In the genomic region with DNA sequence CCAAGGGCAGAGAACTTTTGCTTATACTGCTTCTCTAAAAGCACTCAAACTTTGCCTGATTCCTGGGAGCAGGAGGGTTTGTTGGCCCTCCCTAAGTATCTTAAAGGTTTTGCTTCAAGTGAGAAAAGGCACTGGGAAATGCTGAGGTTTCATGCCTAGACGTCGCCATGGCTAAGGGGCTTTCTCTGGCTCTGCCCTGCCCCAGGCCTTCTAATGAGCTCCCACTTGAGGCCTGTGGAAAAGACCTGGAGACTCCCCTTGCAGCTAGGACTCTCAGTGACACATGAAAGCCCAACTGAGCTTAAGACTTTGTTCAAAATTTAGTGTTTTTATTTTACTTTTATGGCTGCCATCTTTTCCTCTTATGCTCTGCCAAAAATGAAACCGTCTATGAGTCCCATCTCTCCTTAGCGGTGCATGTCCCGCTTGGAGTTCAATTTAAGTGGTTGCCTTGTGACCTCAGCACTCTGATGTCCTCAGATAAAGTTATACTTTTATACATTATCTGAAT, we compare ENCODE assay signal across 24 cellular contexts. TPM values are rescaled to one million over a fixed set of nuclear protein-coding genes. Genes with fewer than 3 reads are reported as not detected.
A peak's percentile ranks its signal among the peaks of the same experiment; 100 is the strongest.
DNase-seq lines count a peak whose midpoint lies in the region; ATAC-seq, FAIRE-seq and TF ChIP-seq lines count a peak whose summit lies in the region.
"Had no signal": no experiment of that assay in that cellular context is flagged by ENCODE, and none has a peak within 500 bp of the region (broad histone marks: within the 10 kb centered on the region; RNA-seq: fewer than 3 reads in every experiment).

No MANE protein-coding gene starts in this region.

- no peaks in the 10 kb centered on the region for H3K9me1 ChIP-seq in K562 (ENCODE audit: control insufficient read depth, insufficient read depth, low read length)

- no peak overlapping the region for H4K8ac ChIP-seq in mesendoderm (ENCODE audit: low read depth, low read length)

- CTCF ChIA-PET in activated CD4-positive, alpha-beta T cell treated with anti-CD3 and anti-CD28 coated beads, Interleukin-2, amount 10 ng/mL, durations not matched to agents 7 days and 5 days (lab: Charles Lee), result interaction anchor here (1.3 kb wide), 1 partner anchor 12 kb away, joined by 3 read pairs; no protein-coding TSS in a partner anchor
- CTCF ChIA-PET in T-cell (lab: Charles Lee), result interaction anchor here in 1 of 2 donors (0.6 to 1.4 kb wide), 2 partner anchors 168 to 319 kb away, joined by 3 to 7 read pairs; no protein-coding TSS in a partner anchor
- CTCF ChIA-PET in K562 (lab: Yijun Ruan, JAX; ENCODE audit: low intra/inter-chr PET ratio), result no interaction called here

- H3K27me3 ChIP-seq in K562 (ENCODE audit: control insufficient read depth in 2 of 2, insufficient read depth in 2 of 2, low read length in 2 of 2) (no peaks in the 10 kb centered on the region), spleen (replicated peaks in 1 of 7) (no peaks in the 10 kb centered on the region), mesendoderm (ENCODE audit: insufficient read depth, low read length, poor library complexity) (no peaks in the 10 kb centered on the region)
- H3K27me3 ChIP-seq: ovary, upper lobe of right lung had no signal

- ATAC-seq in T-cell (replicated peaks in 1 of 4) (peak; percentile 6 to 32 (median 12)), K562 (no peak), GM18519 (IDR thresholded peaks at IDR 0.05; ENCODE audit: low FRiP score, unreplicated experiment) (no peak)
- ATAC-seq: right cardiac atrium had no signal

- no peak for FAIRE-seq in K562 (lab: Jason Lieb, UNC)
- FAIRE-seq: bronchial epithelial cell, endothelial cell of umbilical vein had no signal

- no peak for TF ChIP-seq RAD21 in K562 (CRISPR knock-in tag; conservative IDR thresholded peaks at IDR 0.05 in 1 of 2, IDR thresholded peaks at IDR 0.05 in 1 of 2)

- no peaks in the 10 kb centered on the region for H3K9me3 ChIP-seq in K562 (replicated peaks; ENCODE audit: control insufficient read depth, insufficient read depth, low read depth, low read length)
- peaks cover 0 to 11% (median 2%) of the 10 kb centered on the region in 8 donors for H3K9me3 ChIP-seq in spleen
- H3K9me3 ChIP-seq: ovary, upper lobe of right lung had no signal

- BruUV-seq in K562 (replicated peaks; lab: Mats Ljungman, UMichigan), result no TSS peak

- POLR2A ChIA-PET in activated CD4-positive, alpha-beta T cell treated with anti-CD3 and anti-CD28 coated beads, Interleukin-2, amount 10 ng/mL, durations not matched to agents 7 days and 5 days (lab: Charles Lee), result no interaction called here
- POLR2A ChIA-PET in T-cell (lab: Charles Lee), result interaction anchor here in 1 of 2 donors (1.4 to 1.7 kb wide), 2 partner anchors 160 to 342 kb away, joined by 7 to 14 read pairs; a partner anchor contains a TSS
- POLR2A ChIA-PET in K562 (lab: Yijun Ruan, JAX), result no interaction called here

- H3K79me1 ChIP-seq in mesendoderm (ENCODE audit: low read length), result no peaks in the 10 kb centered on the region

- in situ Hi-C loops in K562 (cut with MboI), result no loop called here

- 17% methylated on average over 5 of the region's 5 CpGs for WGBS in K562 (ENCODE audit: insufficient coverage, low coverage, missing lambda C conversion rate)
- WGBS in spleen, 5 donors, result 68 to 86% (median 81%) methylated on average over 5 of the region's 5 CpGs
- no CpG with 5 or more reads among the region's 5 CpGs for WGBS in mesendoderm (ENCODE audit: extremely low coverage, insufficient coverage, low lambda C conversion rate)

- H3K4me2 ChIP-seq in K562 (ENCODE audit: insufficient read depth, low read length) (no peak overlapping the region), mesendoderm (ENCODE audit: low read length) (no peak overlapping the region)

- no peak overlapping the region for H3K18ac ChIP-seq in mesendoderm (ENCODE audit: low read length)

- H3K9me3 Mint-ChIP-seq in activated CD4-positive, alpha-beta T cell treated with anti-CD3 and anti-CD28 coated beads, Interleukin-2, amount 10 ng/mL, durations not matched to agents 7 days and 5 days, result peaks cover 11% of the 10 kb centered on the region
- H3K9me3 Mint-ChIP-seq in T-cell, result peaks cover 0 to 7% (median 7%) of the 10 kb centered on the region in 3 donors
- H3K9me3 Mint-ChIP-seq: T-helper 1 cell treated with Interleukin-12 subunit alpha and Interleukin-12 subunit beta and Interleukin-4 antibody, amounts not matched to agents 30 μg/mL and 1 μg/mL, for 36 hours had no signal

- H2AK5ac ChIP-seq in mesendoderm (ENCODE audit: low read length), result no peak overlapping the region

- H3K36me3 Mint-ChIP-seq in activated CD4-positive, alpha-beta T cell treated with anti-CD3 and anti-CD28 coated beads, Interleukin-2, amount 10 ng/mL, durations not matched to agents 7 days and 5 days (ENCODE audit: low read depth), result peaks cover 3% of the 10 kb centered on the region
- no peaks in the 10 kb centered on the region for H3K36me3 Mint-ChIP-seq in T-cell
- H3K36me3 Mint-ChIP-seq: memory B cell had no signal

- no peaks in the 10 kb centered on the region for H4K20me1 ChIP-seq in K562 (replicated peaks; ENCODE audit: control insufficient read depth, insufficient read depth, low read length)

- no peaks in the 10 kb centered on the region for H3K79me2 ChIP-seq in K562 (ENCODE audit: control insufficient read depth, insufficient read depth, low read length)
- no peaks in the 10 kb centered on the region for H3K79me2 ChIP-seq in mesendoderm (ENCODE audit: control insufficient read depth, insufficient read depth, low read length)

- peak overlapping the region; percentile 29 for H3K4me3 Mint-ChIP-seq in activated CD4-positive, alpha-beta T cell treated with anti-CD3 and anti-CD28 coated beads, Interleukin-2, amount 10 ng/mL, durations not matched to agents 7 days and 5 days
- peak overlapping the region; percentile 69 to 73 (median 72) for H3K4me3 Mint-ChIP-seq in T-cell
- H3K4me3 Mint-ChIP-seq: memory B cell; T-helper 1 cell treated with Interleukin-12 subunit alpha and Interleukin-12 subunit beta and Interleukin-4 antibody, amounts not matched to agents 30 μg/mL and 1 μg/mL, for 36 hours had no signal

- TF ChIP-seq POLR2A in K562 (conservative IDR thresholded peaks at IDR 0.05) (no peak), spleen (IDR thresholded peaks at IDR 0.05) (no peak)

- H2BK15ac ChIP-seq in mesendoderm (replicated peaks; ENCODE audit: low read depth), result no peak overlapping the region

- H3K23ac ChIP-seq in mesendoderm (ENCODE audit: low read length), result no peak overlapping the region

- H3K27ac Mint-ChIP-seq in activated CD4-positive, alpha-beta T cell treated with anti-CD3 and anti-CD28 coated beads, Interleukin-2, amount 10 ng/mL, durations not matched to agents 7 days and 5 days, result peak overlapping the region; percentile 77
- H3K27ac Mint-ChIP-seq in T-cell, result peak overlapping the region; percentile 91 to 92
- H3K27ac Mint-ChIP-seq: IgD-negative memory B cell; memory B cell; T-helper 1 cell treated with Interleukin-12 subunit alpha and Interleukin-12 subunit beta and Interleukin-4 antibody, amounts not matched to agents 30 μg/mL and 1 μg/mL, for 36 hours had no signal

- no peak for DNase-seq in activated CD4-positive, alpha-beta T cell treated with anti-CD3 and anti-CD28 coated beads, Interleukin-2, amount 10 ng/mL, durations not matched to agents 7 days and 5 days
- no peak for DNase-seq in activated CD4-positive, alpha-beta T cell treated with anti-CD3 and anti-CD28 coated beads for 1 hour
- DNase-seq in T-cell, result peak in 10 of 34 experiments; percentile 3 to 35 (median 10)
- peak in 1 of 4 experiments; percentile 6 for DNase-seq in K562 (ENCODE audit: extremely low read depth in 1 of 4, low spot score in 3 of 4)
- DNase-seq in spleen, result no peak
- no peak for DNase-seq in mesendoderm
- DNase-seq in foreskin fibroblast, result no peak
- DNase-seq: activated CD4-positive, alpha-beta T cell treated with anti-CD3 and anti-CD28 coated beads, Interleukin-2, amount 50 U/mL, for 4 hours; amygdala; COR-L47; DMS79 treated with DMSO at 0.1 percent for 48 hours; GOT3; NCI-H1436; NCI-H2107; NCI-H524; ovary; right cardiac atrium; upper lobe of right lung had no signal

- no peak overlapping the region for H2BK5ac ChIP-seq in mesendoderm (ENCODE audit: low read length)

- TF ChIP-seq EP300 in K562 (IDR thresholded peaks at IDR 0.05; ENCODE audit: low read length), result no peak

- peaks cover 13% of the 10 kb centered on the region for H3K4me1 Mint-ChIP-seq in activated CD4-positive, alpha-beta T cell treated with anti-CD3 and anti-CD28 coated beads, Interleukin-2, amount 10 ng/mL, durations not matched to agents 7 days and 5 days
- peaks cover 25 to 42% (median 29%) of the 10 kb centered on the region in 3 donors for H3K4me1 Mint-ChIP-seq in T-cell

- H3K4me3 ChIP-seq in K562 (no peak overlapping the region), spleen (peak overlapping the region in 1 of 8 donors; percentile 38), mesendoderm (ENCODE audit: low read length) (no peak overlapping the region), foreskin fibroblast (ENCODE audit: low read depth in 1 of 2, low read length in 2 of 2) (no peak overlapping the region)
- H3K4me3 ChIP-seq: ovary, upper lobe of right lung had no signal

- intact Hi-C loops in K562 (cut with micrococcal nuclease), result no loop called here
- intact Hi-C loops in spleen (cut with DNase I; ENCODE audit: low total_unique reads), result no loop called here

- no peak for TF ChIP-seq CTCF in K562 (IDR thresholded peaks at IDR 0.05 in 2 of 3, conservative IDR thresholded peaks at IDR 0.05 in 1 of 3; ENCODE audit: insufficient read depth in 2 of 3, low read depth in 1 of 3, low read length in 3 of 3)
- no peak for TF ChIP-seq CTCF in spleen (IDR thresholded peaks at IDR 0.05 in 8 of 11, conservative IDR thresholded peaks at IDR 0.05 in 3 of 11)
- no peak for TF ChIP-seq CTCF in foreskin fibroblast (IDR thresholded peaks at IDR 0.05; ENCODE audit: low read depth, low read length)

- no peak overlapping the region for H4K5ac ChIP-seq in mesendoderm (ENCODE audit: low read length)

- no peak overlapping the region for H3K4ac ChIP-seq in mesendoderm (ENCODE audit: low read depth, low read length)

- H3K56ac ChIP-seq in mesendoderm (ENCODE audit: low read length), result no peak overlapping the region

- no peak overlapping the region for H3K9ac ChIP-seq in K562 (ENCODE audit: insufficient read depth in 1 of 2, low read depth in 2 of 2, low read length in 2 of 2)
- H3K9ac ChIP-seq in mesendoderm (ENCODE audit: low read length), result no peak overlapping the region

- H3K4me1 ChIP-seq in K562 (replicated peaks in 1 of 2; ENCODE audit: control insufficient read depth in 2 of 2, insufficient read depth in 2 of 2, low read length in 2 of 2) (peaks cover 0 to 5% of the 10 kb centered on the region in 2 experiments; a peak in 1 of 5 replicates), spleen (peaks cover 0 to 6% (median 0%) of the 10 kb centered on the region in 6 donors), mesendoderm (ENCODE audit: control insufficient read depth, low read depth, low read length) (peaks cover 5% of the 10 kb centered on the region)
- H3K4me1 ChIP-seq: upper lobe of right lung had no signal

- no peaks in the 10 kb centered on the region for H3K36me3 ChIP-seq in K562 (ENCODE audit: control insufficient read depth, insufficient read depth, low read length)
- no peaks in the 10 kb centered on the region for H3K36me3 ChIP-seq in spleen
- H3K36me3 ChIP-seq in mesendoderm (ENCODE audit: control insufficient read depth, insufficient read depth, low read length), result no peaks in the 10 kb centered on the region
- H3K36me3 ChIP-seq: ovary, upper lobe of right lung had no signal

- H2BK120ac ChIP-seq in mesendoderm (ENCODE audit: low read depth, low read length), result no peak overlapping the region

- H2AFZ ChIP-seq in K562 (ENCODE audit: low read depth, low read length), result peak overlapping the region; percentile 69

- H3K27ac ChIP-seq in K562 (ENCODE audit: extremely low read depth, low read depth, low read length) (no peak overlapping the region; the same call in 2 of the 3 replicates), spleen (peak overlapping the region in 6 of 8 donors; percentile 48 to 80 (median 72)), mesendoderm (ENCODE audit: low read depth, low read length) (no peak overlapping the region)
- H3K27ac ChIP-seq: ovary, upper lobe of right lung had no signal

- peaks cover 12% of the 10 kb centered on the region for H3K27me3 Mint-ChIP-seq in activated CD4-positive, alpha-beta T cell treated with anti-CD3 and anti-CD28 coated beads, Interleukin-2, amount 10 ng/mL, durations not matched to agents 7 days and 5 days
- peaks cover 4 to 5% of the 10 kb centered on the region in 2 donors for H3K27me3 Mint-ChIP-seq in T-cell

RNA-seq across cellular contexts. Expression of a gene that starts 49.3 kb away (rescaled TPM):
- total RNA-seq in activated CD4-positive, alpha-beta T cell treated with anti-CD3 and anti-CD28 coated beads, Interleukin-2, amount 10 ng/mL, durations not matched to agents 7 days and 5 days, result 1 to 10 TPM in 1 of 2 experiments, under 1 TPM in 1; 0.97 to 1.0 TPM
- 1 to 10 TPM in 2 of 5 donors, under 1 TPM in 3; 0.28 to 3.9 (median 0.63) TPM for total RNA-seq in T-cell
- total RNA-seq in K562 (2011; cell fraction: chromatin; rRNA removed; ENCODE audit: low replicate concordance), result 0.97 and 2.5 TPM in 2 replicates
- 0.39 and 0.83 TPM in 2 replicates for total RNA-seq in K562 (2011; cell fraction: nucleolus; rRNA removed)
- 0.73 and 1.7 TPM in 2 replicates for total RNA-seq in K562 (2011; cell fraction: nucleoplasm; rRNA removed)
- total RNA-seq in K562 (2014; rRNA removed), result 2.3 and 2.9 TPM in 2 replicates
- total RNA-seq in K562 (2014; rRNA removed; fragmentation: Illumina TruSeq; extraction: Trizol), result 5.1 and 6.0 TPM in 2 replicates
- 1.3 and 2.1 TPM in 2 replicates for total RNA-seq in K562 (2015; rRNA removed; fragmentation: Illumina TruSeq; extraction: Trizol)
- 0.64 and 1.3 TPM in 2 replicates for total RNA-seq in K562 (2021)
- polyA plus RNA-seq in K562 (2011; rRNA removed), result 2.0 and 2.4 TPM in 2 replicates
- 0.19 and 0.71 TPM in 2 replicates for polyA plus RNA-seq in K562 (2011; cell fraction: cytosol; rRNA removed)
- polyA plus RNA-seq in K562 (2011; cell fraction: nucleus; rRNA removed), result 0.43 and 0.84 TPM in 2 replicates
- 1.6 and 2.8 TPM in 2 replicates for polyA plus RNA-seq in K562 (2012)
- 2.1 and 2.8 TPM in 2 replicates for polyA plus RNA-seq in K562 (2014; fragmentation: Illumina TruSeq; extraction: Trizol)
- polyA plus RNA-seq in K562 (2014; fragmentation: Nextera tagmentation; extraction: Ambion mirVana), result under 1 TPM; 0.45 to 0.73 TPM
- 1.5 TPM in 2 replicates for polyA plus RNA-seq in K562 (2014; rRNA removed)
- 5.1 and 8.2 TPM in 2 replicates for polyA minus RNA-seq in K562 (2011; rRNA and poly(A)+ RNA removed)
- polyA minus RNA-seq in K562 (2011; cell fraction: cytosol; rRNA and poly(A)+ RNA removed), result 3.1 and 5.6 TPM in 2 replicates
- 0.22 TPM in 1 of 2 replicates, not detected in the other for polyA minus RNA-seq in K562 (2011; cell fraction: nucleus; rRNA and poly(A)+ RNA removed)
- 1 to 10 TPM in 3 of 7 donors, under 1 TPM in 4; 0.79 to 1.8 (median 0.95) TPM for total RNA-seq in spleen
- under 1 TPM; 0.33 to 0.96 (median 0.39) TPM for polyA plus RNA-seq in spleen
- polyA plus RNA-seq in mesendoderm (2013, experiment 1 of 2), result 4.5 TPM
- 4.9 TPM for polyA plus RNA-seq in mesendoderm (2013, experiment 2 of 2)

RNA-seq across cellular contexts. Expression of a gene that starts 58.4 kb away (rescaled TPM):
- total RNA-seq in activated CD4-positive, alpha-beta T cell treated with anti-CD3 and anti-CD28 coated beads, Interleukin-2, amount 10 ng/mL, durations not matched to agents 7 days and 5 days, result 10 to 100 TPM; 49.2 to 51.3 TPM
- 10 to 100 TPM; 11.6 to 22.9 (median 20.3) TPM for total RNA-seq in T-cell
- total RNA-seq in K562 (2011; cell fraction: chromatin; rRNA removed; ENCODE audit: low replicate concordance), result 19.2 and 56.4 TPM in 2 replicates
- 8.8 and 13.0 TPM in 2 replicates for total RNA-seq in K562 (2011; cell fraction: nucleolus; rRNA removed)
- 31.6 and 55.4 TPM in 2 replicates for total RNA-seq in K562 (2011; cell fraction: nucleoplasm; rRNA removed)
- 50.7 and 57.0 TPM in 2 replicates for total RNA-seq in K562 (2014; rRNA removed)
- 94.5 and 110 TPM in 2 replicates for total RNA-seq in K562 (2014; rRNA removed; fragmentation: Illumina TruSeq; extraction: Trizol)
- 78.2 and 85.4 TPM in 2 replicates for total RNA-seq in K562 (2015; rRNA removed; fragmentation: Illumina TruSeq; extraction: Trizol)
- 55.4 and 62.3 TPM in 2 replicates for total RNA-seq in K562 (2021)
- polyA plus RNA-seq in K562 (2011; rRNA removed), result 42.2 and 58.0 TPM in 2 replicates
- 5.7 and 15.7 TPM in 2 replicates for polyA plus RNA-seq in K562 (2011; cell fraction: cytosol; rRNA removed)
- polyA plus RNA-seq in K562 (2011; cell fraction: nucleus; rRNA removed), result 12.3 and 19.5 TPM in 2 replicates
- polyA plus RNA-seq in K562 (2012), result 44.5 and 82.5 TPM in 2 replicates
- 34.5 and 34.7 TPM in 2 replicates for polyA plus RNA-seq in K562 (2014; fragmentation: Illumina TruSeq; extraction: Trizol)
- polyA plus RNA-seq in K562 (2014; fragmentation: Nextera tagmentation; extraction: Ambion mirVana), result 100 to 1,000 TPM; 168 to 177 TPM
- polyA plus RNA-seq in K562 (2014; rRNA removed), result 79.6 and 87.9 TPM in 2 replicates
- polyA minus RNA-seq in K562 (2011; rRNA and poly(A)+ RNA removed), result 44.8 and 58.3 TPM in 2 replicates
- 8.2 and 10.8 TPM in 2 replicates for polyA minus RNA-seq in K562 (2011; cell fraction: cytosol; rRNA and poly(A)+ RNA removed)
- polyA minus RNA-seq in K562 (2011; cell fraction: nucleus; rRNA and poly(A)+ RNA removed), result 27.7 and 62.8 TPM in 2 replicates
- 10 to 100 TPM; 12.6 to 24.7 (median 19.5) TPM for total RNA-seq in spleen
- polyA plus RNA-seq in spleen, result 10 to 100 TPM; 16.7 to 27.1 (median 22.7) TPM
- 62.9 TPM for polyA plus RNA-seq in mesendoderm (2013, experiment 1 of 2)
- polyA plus RNA-seq in mesendoderm (2013, experiment 2 of 2), result 61.1 TPM

Comparison
In these comparisons a context has a peak if more than half of its experiments do, and no peak if none do; other contexts are left out.
1. ATAC-seq: peak in T-cell (4 of 4); none in K562 (single experiment) and GM18519 (single experiment).
2. H3K27ac ChIP-seq: peak in spleen (6 of 8); none in K562 (single experiment) and mesendoderm (single experiment).